Comparison of ENCODE assay signal across 8 cellular contexts in genomic region chr6:30987304-30987703, GRCh38. TPM values are rescaled to one million over a fixed set of nuclear protein-coding genes. Genes with fewer than 3 reads are reported as not detected.
"Had no signal": no experiment of that assay in that cellular context is flagged by ENCODE, and none has a peak within 500 bp of the region (broad histone marks: within the 10 kb centered on the region; RNA-seq: fewer than 3 reads in every experiment).

No MANE protein-coding gene starts in this region.

- H3K4me3 Mint-ChIP-seq: GM23338, H9, IgD-negative memory B cell had no signal

- H3K27ac Mint-ChIP-seq: GM23338, H9, IgD-negative memory B cell had no signal

- H3K4me3 ChIP-seq: GM23338 had no signal

- ATAC-seq: GM23338, HepG2 had no signal

- DNase-seq: H9, HCEC 1CT, KBM-7 had no signal

- H3K9me3 Mint-ChIP-seq: H9, IgD-negative memory B cell had no signal

RNA-seq across cellular contexts. Expression of gene MUC21, which starts 3.8 kb away (rescaled TPM):
- total RNA-seq: GM23338, H1, H9, HepG2, HT-29 had no signal

RNA-seq across cellular contexts. Expression of gene MUC22, which starts 23.0 kb away (rescaled TPM):
- total RNA-seq: GM23338, H1, H9, HepG2, HT-29 had no signal

RNA-seq across cellular contexts. Expression of gene MUCL3, which starts 46.5 kb away (rescaled TPM):
- total RNA-seq: GM23338, HepG2 had no signal

RNA-seq across cellular contexts. Expression of gene SFTA2, which starts 55.3 kb away (rescaled TPM):
- total RNA-seq: GM23338, H1, H9, HepG2 had no signal
